ENCODE assay signal across 8 cellular contexts in genomic region chr11:47409440-47410403, GRCh38. TPM values are rescaled to one million over a fixed set of nuclear protein-coding genes. Genes with fewer than 3 reads are reported as not detected.
DNase-seq lines count a peak whose midpoint lies in the region; ATAC-seq and TF ChIP-seq lines count a peak whose summit lies in the region.

No MANE protein-coding gene starts in this region.

- H3K9me3 Mint-ChIP-seq in mesothelial cell of epicardium, result no peaks in the 10 kb centered on the region

- peaks cover 21% of the 10 kb centered on the region for H3K4me1 Mint-ChIP-seq in mesothelial cell of epicardium

- intact Hi-C loops in Right ventricle myocardium inferior (cut with DNase I), result loop anchor here (2.0 to 5.0 kb wide), 2 partner anchors 35 to 157 kb away; no protein-coding TSS in a partner anchor

- no peaks in the 10 kb centered on the region for H3K27me3 ChIP-seq in right atrium auricular region
- no peaks in the 10 kb centered on the region for H3K27me3 ChIP-seq in brain microvascular endothelial cell (replicated peaks)

- in situ Hi-C loops in brain microvascular endothelial cell (cut with HindIII; ENCODE audit: low pct_ligation_motif_present, low sequenced_read_pairs), result no loop called here

- H3K27ac ChIP-seq in right atrium auricular region, result peak overlapping the region; percentile 93 to 97
- H3K27ac ChIP-seq in brain microvascular endothelial cell, result peak overlapping the region; percentile 85

- H3K4me3 ChIP-seq in right atrium auricular region (peak overlapping the region; percentile 85 to 99), brain microvascular endothelial cell (ENCODE audit: low read depth, low read length) (peak overlapping the region; percentile 89)

- peaks cover 0 to 52% of the 10 kb centered on the region in 2 donors for H3K4me1 ChIP-seq in right atrium auricular region

- no peak for ATAC-seq in Right ventricle myocardium inferior

- peaks cover 2% of the 10 kb centered on the region for H3K36me3 Mint-ChIP-seq in mesothelial cell of epicardium

- peaks cover 37% of the 10 kb centered on the region for H3K36me3 ChIP-seq in right atrium auricular region
- H3K36me3 ChIP-seq in brain microvascular endothelial cell (replicated peaks), result peaks cover 25% of the 10 kb centered on the region

- no peaks in the 10 kb centered on the region for H3K27me3 Mint-ChIP-seq in mesothelial cell of epicardium (ENCODE audit: low read depth)

- H3K4me3 Mint-ChIP-seq in mesothelial cell of epicardium, result peak overlapping the region; percentile 94

- H3K9me3 ChIP-seq in right atrium auricular region, result no peaks in the 10 kb centered on the region

- DNase-seq in right atrium auricular region (ENCODE audit: low spot score) (no peak), Right ventricle myocardium inferior (ENCODE audit: missing footprints) (no peak), brain microvascular endothelial cell (no peak), mesothelial cell of epicardium (ENCODE audit: low spot score in 2 of 2, unreplicated experiment in 2 of 2) (no peak), dermis blood vessel endothelial cell (no peak), DMS 273 (lab: John Stamatoyannopoulos, UW; ENCODE audit: unreplicated experiment) (no peak), HuH-7.5 (ENCODE audit: low spot score) (no peak), T1000 (lab: John Stamatoyannopoulos, UW) (no peak)

- no peak for TF ChIP-seq CTCF in right atrium auricular region (IDR thresholded peaks at IDR 0.05)
- no peak for TF ChIP-seq CTCF in brain microvascular endothelial cell (IDR thresholded peaks at IDR 0.05; ENCODE audit: low read depth, low read length, missing control alignments)
- no peak for TF ChIP-seq CTCF in mesothelial cell of epicardium (IDR thresholded peaks at IDR 0.05; ENCODE audit: unreplicated experiment)

- peak overlapping the region; percentile 94 for H3K27ac Mint-ChIP-seq in mesothelial cell of epicardium

RNA-seq across cellular contexts. Expression of gene SLC39A13, which starts 1.3 kb away (rescaled TPM):
- total RNA-seq in right atrium auricular region (10 to 100 TPM; 78.4 to 79.8 TPM), Right ventricle myocardium inferior (35.0 TPM), mesothelial cell of epicardium (62.6 to 69.8 TPM (median 69.5 TPM) in 3 replicates), dermis blood vessel endothelial cell (72.8 and 78.0 TPM in 2 replicates)

RNA-seq across cellular contexts. Expression of gene PSMC3, which starts 16.5 kb away (rescaled TPM):
- total RNA-seq in right atrium auricular region (100 to 1,000 TPM; 130 to 177 TPM), Right ventricle myocardium inferior (160 TPM), mesothelial cell of epicardium (88.9 to 97.2 TPM (median 91.7 TPM) in 3 replicates), dermis blood vessel endothelial cell (147 and 248 TPM in 2 replicates)

RNA-seq across cellular contexts. Expression of gene SPI1, which starts 31.4 kb away (rescaled TPM):
- total RNA-seq in right atrium auricular region, result 10 to 100 TPM in 1 of 2 donors, 1 to 10 TPM in 1; 7.5 to 23.1 TPM
- 14.6 TPM for total RNA-seq in Right ventricle myocardium inferior
- 0.36 to 0.51 TPM in 2 of 3 replicates, not detected in the other for total RNA-seq in mesothelial cell of epicardium
- not detected in 2 replicates for total RNA-seq in dermis blood vessel endothelial cell

RNA-seq across cellular contexts. Expression of gene RAPSN, which starts 39.2 kb away (rescaled TPM):
- total RNA-seq in right atrium auricular region, result not detected
- 7.0 TPM for total RNA-seq in Right ventricle myocardium inferior
- total RNA-seq in mesothelial cell of epicardium, result 0.27 to 0.31 TPM (median 0.31 TPM) in 3 replicates
- 0.17 and 0.19 TPM in 2 replicates for total RNA-seq in dermis blood vessel endothelial cell

RNA-seq across cellular contexts. Expression of gene MYBPC3, which starts 57.2 kb away (rescaled TPM):
- total RNA-seq in right atrium auricular region, result 1,000 to 10,000 TPM in 1 of 2 donors, 100 to 1,000 TPM in 1; 797 to 1,210 TPM
- 2,397 TPM for total RNA-seq in Right ventricle myocardium inferior
- total RNA-seq in mesothelial cell of epicardium, result not detected in 3 replicates
- not detected in 2 replicates for total RNA-seq in dermis blood vessel endothelial cell
